In genomic region chr14:75170797-75171196, GRCh38 we compare ENCODE assay signal across 27 cellular contexts. TPM values are rescaled to one million over a fixed set of nuclear protein-coding genes. Genes with fewer than 3 reads are reported as not detected.
DNase-seq lines count a peak whose midpoint lies in the region; ATAC-seq and TF ChIP-seq lines count a peak whose summit lies in the region.
"Had no signal": no experiment of that assay in that cellular context is flagged by ENCODE, and none has a peak within 500 bp of the region (broad histone marks: within the 10 kb centered on the region; RNA-seq: fewer than 3 reads in every experiment).

No MANE protein-coding gene starts in this region.

- POLR2A ChIA-PET in HEK293 (lab: Yijun Ruan, JAX): no interaction called here

- no peaks in the 10 kb centered on the region for H3K9me3 Mint-ChIP-seq in activated naive CD4-positive, alpha-beta T cell treated with anti-CD3 and anti-CD28 coated beads for 36 hours
- H3K9me3 Mint-ChIP-seq: activated CD4-positive, alpha-beta T cell treated with anti-CD3 and anti-CD28 coated beads, Interleukin-2, amount 10 ng/mL, durations not matched to agents 24 days and 14 days; CD4-positive, alpha-beta memory T cell; GM23338; T-helper 2 cell treated with Interferon-gamma antibody and Interleukin-4, amounts not matched to agents 5 μg/mL and 100 μg/mL, for 36 hours had no signal

- DNase-seq in NCI-H82 treated with DMSO at 0.1 percent for 48 hours (lab: John Stamatoyannopoulos, UW; ENCODE audit: unreplicated experiment) (peak; percentile 53), fibroblast of mammary gland (ENCODE audit: low read depth) (peak; percentile 22), substantia nigra (lab: John Stamatoyannopoulos, UW) (no peak)
- DNase-seq in activated naive CD4-positive, alpha-beta T cell treated with anti-CD3 and anti-CD28 coated beads for 36 hours: no peak
- DNase-seq: activated CD4-positive, alpha-beta T cell treated with anti-CD3 and anti-CD28 coated beads, Interleukin-2, amount 10 ng/mL, durations not matched to agents 24 days and 14 days; activated naive CD4-positive, alpha-beta T cell treated with anti-CD3 and anti-CD28 coated beads, Interleukin-2, amount 50 U/mL, for 16 hours; activated T-cell treated with anti-CD3 and anti-CD28 coated beads, Interleukin-2, amount 50 U/mL, for 48 hours; aorta; CD4-positive, alpha-beta memory T cell; central memory CD4-positive, alpha-beta T cell; DMS153; foreskin fibroblast; heart left ventricle; NCI-H1694; NCI-H2171; NCI-H774; occipital lobe; small intestine; stimulated activated CD4-positive, alpha-beta T cell treated with anti-CD3 and anti-CD28 coated beads, Interleukin-1b, Interleukin-23, amount 100 ng/mL, for 48 hours had no signal

- ATAC-seq in GM19035 (IDR thresholded peaks at IDR 0.05; ENCODE audit: unreplicated experiment) (no peak), HG02759 (IDR thresholded peaks at IDR 0.05; ENCODE audit: unreplicated experiment) (no peak)
- ATAC-seq: GM23338, heart left ventricle, SK-N-SH treated with all-trans-retinoic acid at 6 μM for 48 hours had no signal

- H3K27ac Mint-ChIP-seq in activated naive CD4-positive, alpha-beta T cell treated with anti-CD3 and anti-CD28 coated beads for 36 hours: no peak overlapping the region
- H3K27ac Mint-ChIP-seq: activated CD4-positive, alpha-beta T cell treated with anti-CD3 and anti-CD28 coated beads, Interleukin-2, amount 10 ng/mL, durations not matched to agents 24 days and 14 days; GM23338; T-helper 2 cell treated with Interferon-gamma antibody and Interleukin-4, amounts not matched to agents 5 μg/mL and 100 μg/mL, for 36 hours had no signal

- no peak for TF ChIP-seq CTCF in HEK293 (tag by site-specific recombination; IDR thresholded peaks at IDR 0.05)
- TF ChIP-seq CTCF in fibroblast of mammary gland (conservative IDR thresholded peaks at IDR 0.05; ENCODE audit: control insufficient read depth, insufficient read depth, low read depth, low read length): no peak

- intact Hi-C loops in activated naive CD4-positive, alpha-beta T cell treated with anti-CD3 and anti-CD28 coated beads for 36 hours (cut with micrococcal nuclease): no loop called here

- peaks cover 78% of the 10 kb centered on the region for H3K4me1 Mint-ChIP-seq in activated naive CD4-positive, alpha-beta T cell treated with anti-CD3 and anti-CD28 coated beads for 36 hours (ENCODE audit: low read depth)

- no peaks in the 10 kb centered on the region for H3K27me3 Mint-ChIP-seq in activated naive CD4-positive, alpha-beta T cell treated with anti-CD3 and anti-CD28 coated beads for 36 hours (ENCODE audit: low read depth)
- H3K27me3 Mint-ChIP-seq: activated CD4-positive, alpha-beta T cell treated with anti-CD3 and anti-CD28 coated beads, Interleukin-2, amount 10 ng/mL, durations not matched to agents 24 days and 14 days; CD4-positive, alpha-beta memory T cell had no signal

- no peaks in the 10 kb centered on the region for H3K36me3 Mint-ChIP-seq in activated naive CD4-positive, alpha-beta T cell treated with anti-CD3 and anti-CD28 coated beads for 36 hours (ENCODE audit: low read depth)

- H3K4me3 ChIP-seq in HEK293 (ENCODE audit: low read depth, low read length) (no peak overlapping the region), fibroblast of mammary gland (ENCODE audit: control insufficient read depth, low read depth, low read length) (no peak overlapping the region)
- H3K4me3 ChIP-seq: GM23338, heart left ventricle had no signal

- CTCF ChIA-PET in HEK293 (lab: Yijun Ruan, JAX): interaction anchor here (0.6 kb wide), 1 partner anchor 306 kb away, joined by 3 read pairs; no protein-coding TSS in a partner anchor
- CTCF ChIA-PET in activated naive CD4-positive, alpha-beta T cell treated with anti-CD3 and anti-CD28 coated beads for 36 hours (lab: Charles Lee): no interaction called here

- H3K27ac ChIP-seq in HEK293 (ENCODE audit: extremely low read depth, low read depth, low read length): no peak overlapping the region
- H3K27ac ChIP-seq in substantia nigra (ENCODE audit: low read depth, low read length, poor library complexity, severe bottlenecking): peak overlapping the region; percentile 66
- H3K27ac ChIP-seq: epithelial cell of prostate, VCaP had no signal

- no peaks in the 10 kb centered on the region for H3K9me3 ChIP-seq in HEK293 (ENCODE audit: control insufficient read depth, insufficient read depth, low read depth, low read length)
- H3K9me3 ChIP-seq: heart left ventricle had no signal

- no peak overlapping the region for H3K4me3 Mint-ChIP-seq in activated naive CD4-positive, alpha-beta T cell treated with anti-CD3 and anti-CD28 coated beads for 36 hours
- H3K4me3 Mint-ChIP-seq: activated CD4-positive, alpha-beta T cell treated with anti-CD3 and anti-CD28 coated beads, Interleukin-2, amount 10 ng/mL, durations not matched to agents 24 days and 14 days; GM23338; T-helper 2 cell treated with Interferon-gamma antibody and Interleukin-4, amounts not matched to agents 5 μg/mL and 100 μg/mL, for 36 hours had no signal

- H3K36me3 ChIP-seq in HEK293 (ENCODE audit: control insufficient read depth in 2 of 2, insufficient read depth in 1 of 2, low read length in 2 of 2): no peaks in the 10 kb centered on the region; a peak in 1 of 3 replicates
- H3K36me3 ChIP-seq: heart left ventricle had no signal

- H3K4me1 ChIP-seq in HEK293 (ENCODE audit: control insufficient read depth, insufficient read depth, low read length): no peaks in the 10 kb centered on the region; the same call in 1 of the 2 replicates

TF ChIP-seq in HEK293, 187 proteins besides CTCF, POLR2A, EP300 and RAD21:
- no peak for TF ChIP-seq SP2 (tag by site-specific recombination; IDR thresholded peaks at IDR 0.05)
- no peak for TF ChIP-seq KLF10 (tag by site-specific recombination; IDR thresholded peaks at IDR 0.05)
- TF ChIP-seq ZNF239 (tag by site-specific recombination; IDR thresholded peaks at IDR 0.05): no peak
- no peak for TF ChIP-seq BCL11B (tag by site-specific recombination; IDR thresholded peaks at IDR 0.05; ENCODE audit: low read depth)
- TF ChIP-seq KLF9 (tag by site-specific recombination; IDR thresholded peaks at IDR 0.05; ENCODE audit: low read depth): no peak
- TF ChIP-seq, protein P1, sequence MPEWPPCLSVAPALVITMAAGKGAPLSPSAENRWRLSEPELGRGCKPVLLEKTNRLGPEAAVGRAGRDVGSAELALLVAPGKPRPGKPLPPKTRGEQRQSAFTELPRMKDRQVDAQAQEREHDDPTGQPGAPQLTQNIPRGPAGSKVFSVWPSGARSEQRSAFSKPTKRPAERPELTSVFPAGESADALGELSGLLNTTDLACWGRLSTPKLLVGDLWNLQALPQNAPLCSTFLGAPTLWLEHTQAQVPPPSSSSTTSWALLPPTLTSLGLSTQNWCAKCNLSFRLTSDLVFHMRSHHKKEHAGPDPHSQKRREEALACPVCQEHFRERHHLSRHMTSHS (tag by site-specific recombination; IDR thresholded peaks at IDR 0.05): no peak
- TF ChIP-seq ZNF654 (tag by site-specific recombination; IDR thresholded peaks at IDR 0.05; ENCODE audit: low read depth): no peak
- no peak for TF ChIP-seq ZNF16 (tag by site-specific recombination; IDR thresholded peaks at IDR 0.05; ENCODE audit: low read depth)
- TF ChIP-seq, protein P2, sequence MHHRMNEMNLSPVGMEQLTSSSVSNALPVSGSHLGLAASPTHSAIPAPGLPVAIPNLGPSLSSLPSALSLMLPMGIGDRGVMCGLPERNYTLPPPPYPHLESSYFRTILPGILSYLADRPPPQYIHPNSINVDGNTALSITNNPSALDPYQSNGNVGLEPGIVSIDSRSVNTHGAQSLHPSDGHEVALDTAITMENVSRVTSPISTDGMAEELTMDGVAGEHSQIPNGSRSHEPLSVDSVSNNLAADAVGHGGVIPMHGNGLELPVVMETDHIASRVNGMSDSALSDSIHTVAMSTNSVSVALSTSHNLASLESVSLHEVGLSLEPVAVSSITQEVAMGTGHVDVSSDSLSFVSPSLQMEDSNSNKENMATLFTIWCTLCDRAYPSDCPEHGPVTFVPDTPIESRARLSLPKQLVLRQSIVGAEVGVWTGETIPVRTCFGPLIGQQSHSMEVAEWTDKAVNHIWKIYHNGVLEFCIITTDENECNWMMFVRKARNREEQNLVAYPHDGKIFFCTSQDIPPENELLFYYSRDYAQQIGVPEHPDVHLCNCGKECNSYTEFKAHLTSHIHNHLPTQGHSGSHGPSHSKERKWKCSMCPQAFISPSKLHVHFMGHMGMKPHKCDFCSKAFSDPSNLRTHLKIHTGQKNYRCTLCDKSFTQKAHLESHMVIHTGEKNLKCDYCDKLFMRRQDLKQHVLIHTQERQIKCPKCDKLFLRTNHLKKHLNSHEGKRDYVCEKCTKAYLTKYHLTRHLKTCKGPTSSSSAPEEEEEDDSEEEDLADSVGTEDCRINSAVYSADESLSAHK (tag by site-specific recombination; IDR thresholded peaks at IDR 0.05): no peak
- no peak for TF ChIP-seq GLI4 (tag by site-specific recombination; IDR thresholded peaks at IDR 0.05)
- TF ChIP-seq SP7 (tag by site-specific recombination; IDR thresholded peaks at IDR 0.05): no peak
- TF ChIP-seq GLIS1 (tag by site-specific recombination; IDR thresholded peaks at IDR 0.05): 0 out of 2 replicates have a peak, but pooled peaks have one; percentile 10
- TF ChIP-seq ZNF366 (tag by site-specific recombination; conservative IDR thresholded peaks at IDR 0.05): peak; percentile 53; the same call in 1 of the 2 replicates
- no peak for TF ChIP-seq ZNF121 (tag by site-specific recombination; IDR thresholded peaks at IDR 0.05)
- no peak for TF ChIP-seq ZNF324 (tag by site-specific recombination; IDR thresholded peaks at IDR 0.05)
- TF ChIP-seq ZNF169 (tag by site-specific recombination; IDR thresholded peaks at IDR 0.05): no peak
TF ChIP-seq in HEK293: peak in this region for 2.

RNA-seq across cellular contexts. Expression of gene TMED10, which starts 5.6 kb away (rescaled TPM):
- 100 to 1,000 TPM; 151 to 156 TPM for total RNA-seq in activated naive CD4-positive, alpha-beta T cell treated with anti-CD3 and anti-CD28 coated beads for 36 hours

RNA-seq across cellular contexts. Expression of gene NEK9, which starts 43.9 kb away (rescaled TPM):
- total RNA-seq in activated naive CD4-positive, alpha-beta T cell treated with anti-CD3 and anti-CD28 coated beads for 36 hours: 10 to 100 TPM; 53.5 to 55.6 TPM

Comparison
In these comparisons a context has a peak if more than half of its experiments do, and no peak if none do; other contexts are left out.
1. DNase-seq: peak in NCI-H82 treated with DMSO at 0.1 percent for 48 hours (single experiment) and fibroblast of mammary gland (single experiment); none in substantia nigra (0 of 49) and activated naive CD4-positive, alpha-beta T cell treated with anti-CD3 and anti-CD28 coated beads for 36 hours (single experiment).